ENCODE assay signal across 20 cellular contexts in genomic region chr14:101465795-101466448, GRCh38.
DNase-seq lines count a peak whose midpoint lies in the region; ATAC-seq, FAIRE-seq and TF ChIP-seq lines count a peak whose summit lies in the region.
"Had no signal": no experiment of that assay in that cellular context is flagged by ENCODE, and none has a peak within 500 bp of the region (broad histone marks: within the 10 kb centered on the region; RNA-seq: fewer than 3 reads in every experiment).

No MANE protein-coding gene starts in this region.

- no peaks in the 10 kb centered on the region for H3K36me3 ChIP-seq in right atrium auricular region
- no peaks in the 10 kb centered on the region for H3K36me3 ChIP-seq in kidney (ENCODE audit: control insufficient read depth in 1 of 2, insufficient read depth in 2 of 2, low read length in 2 of 2)
- H3K36me3 ChIP-seq: BLaER1 treated with 17β-estradiol and CSF1 and Interleukin-3, amounts not matched to agents 10 nM and 100 nM; SJCRH30 had no signal

- no peaks in the 10 kb centered on the region for H3K4me1 ChIP-seq in right atrium auricular region
- no peaks in the 10 kb centered on the region for H3K4me1 ChIP-seq in right cardiac atrium (ENCODE audit: control insufficient read depth, insufficient read depth, low read length)
- H3K4me1 ChIP-seq in kidney (ENCODE audit: control insufficient read depth in 1 of 2, insufficient read depth in 1 of 2, low read depth in 1 of 2, low read length in 2 of 2) = no peaks in the 10 kb centered on the region
- H3K4me1 ChIP-seq: SJCRH30 had no signal

- peaks cover 21% of the 10 kb centered on the region for H3K27me3 Mint-ChIP-seq in progenitor cell of endocrine pancreas

- FAIRE-seq in kidney (lab: Jason Lieb, UNC) = no peak
- FAIRE-seq: D721Med, GM12892, GM18507, H54 had no signal

- H3K9me3 Mint-ChIP-seq in progenitor cell of endocrine pancreas (ENCODE audit: low read depth) = no peaks in the 10 kb centered on the region
- H3K9me3 Mint-ChIP-seq: CD8-positive, alpha-beta T cell; HFFc6 had no signal

- H3K4me3 Mint-ChIP-seq in progenitor cell of endocrine pancreas (ENCODE audit: low read depth) = no peak overlapping the region
- H3K4me3 Mint-ChIP-seq: CD8-positive, alpha-beta T cell; HFFc6 had no signal

- H3K27me3 ChIP-seq in right atrium auricular region = no peaks in the 10 kb centered on the region
- H3K27me3 ChIP-seq in right cardiac atrium (ENCODE audit: control insufficient read depth, insufficient read depth) = no peaks in the 10 kb centered on the region

- H3K9me3 ChIP-seq in right atrium auricular region = no peaks in the 10 kb centered on the region
- H3K9me3 ChIP-seq in right cardiac atrium (ENCODE audit: control insufficient read depth, low read length) = no peaks in the 10 kb centered on the region
- no peaks in the 10 kb centered on the region for H3K9me3 ChIP-seq in kidney (ENCODE audit: control insufficient read depth in 1 of 2, low read length in 2 of 2)
- H3K9me3 ChIP-seq: BLaER1 treated with 17β-estradiol and CSF1 and Interleukin-3, amounts not matched to agents 10 nM and 100 nM; SJCRH30 had no signal

- intact Hi-C loops in right cardiac atrium (cut with DNase I) = no loop called here
- intact Hi-C loops in kidney (cut with DNase I) = no loop called here

- H3K4me3 ChIP-seq in right atrium auricular region (no peak overlapping the region), right cardiac atrium (ENCODE audit: low read length) (no peak overlapping the region), kidney (ENCODE audit: low read length in 2 of 2) (no peak overlapping the region)
- H3K4me3 ChIP-seq: BLaER1 treated with 17β-estradiol and CSF1 and Interleukin-3, amounts not matched to agents 10 nM and 100 nM; PC-9; SJCRH30 had no signal

- H3K9ac ChIP-seq in kidney (ENCODE audit: low read length in 2 of 2) = no peak overlapping the region
- H3K9ac ChIP-seq: BLaER1 treated with 17β-estradiol and CSF1 and Interleukin-3, amounts not matched to agents 10 nM and 100 nM had no signal

- peaks cover 7% of the 10 kb centered on the region for H3K4me1 Mint-ChIP-seq in progenitor cell of endocrine pancreas (ENCODE audit: low read depth)

- 81% methylated on average over 9 of the region's 9 CpGs for WGBS in right cardiac atrium

- no peak overlapping the region for H3K27ac Mint-ChIP-seq in progenitor cell of endocrine pancreas
- H3K27ac Mint-ChIP-seq: CD8-positive, alpha-beta T cell; HFFc6 had no signal

- no peak for TF ChIP-seq CTCF in right atrium auricular region (IDR thresholded peaks at IDR 0.05)
- TF ChIP-seq CTCF in kidney (IDR thresholded peaks at IDR 0.05; ENCODE audit: borderline replicate concordance, extremely low read depth, insufficient read depth) = no peak
- TF ChIP-seq CTCF in progenitor cell of endocrine pancreas (IDR thresholded peaks at IDR 0.05; ENCODE audit: unreplicated experiment) = no peak

- H3K27ac ChIP-seq in right atrium auricular region (no peak overlapping the region), right cardiac atrium (ENCODE audit: low read length) (no peak overlapping the region), kidney (ENCODE audit: low read depth in 2 of 2, low read length in 2 of 2) (no peak overlapping the region)
- H3K27ac ChIP-seq: BLaER1 treated with 17β-estradiol and CSF1 and Interleukin-3, amounts not matched to agents 10 nM and 100 nM; PC-9; SJCRH30 had no signal

- peak; percentile 46 for DNase-seq in right atrium auricular region (ENCODE audit: low spot score)
- DNase-seq in right cardiac atrium = no peak
- DNase-seq in kidney = peak; percentile 43
- peak; percentile 6 for DNase-seq in progenitor cell of endocrine pancreas (ENCODE audit: low spot score, unreplicated experiment)
- DNase-seq in NCI-H524 treated with DMSO at 0.1 percent for 48 hours (lab: John Stamatoyannopoulos, UW) = no peak
- DNase-seq in NCI-H748 (lab: John Stamatoyannopoulos, UW; ENCODE audit: unreplicated experiment) = no peak
- no peak for DNase-seq in T-helper 9 cell
- DNase-seq: HFFc6, KG1, NCI-H187 treated with DMSO at 0.1 percent for 48 hours, NCI-H226, NCI-H524, PC-9, SJCRH30 had no signal

- H3K36me3 Mint-ChIP-seq in progenitor cell of endocrine pancreas (ENCODE audit: insufficient read depth) = no peaks in the 10 kb centered on the region
- H3K36me3 Mint-ChIP-seq: CD8-positive, alpha-beta T cell had no signal

- no peak for ATAC-seq in right cardiac atrium
- ATAC-seq: CD8-positive, alpha-beta T cell had no signal

Comparison
In these comparisons a context has a peak if more than half of its experiments do, and no peak if none do; other contexts are left out.
1. DNase-seq: peak in right atrium auricular region (single experiment), kidney (single experiment) and progenitor cell of endocrine pancreas (single experiment); none in right cardiac atrium (0 of 3), NCI-H524 treated with DMSO at 0.1 percent for 48 hours (single experiment), NCI-H748 (single experiment) and T-helper 9 cell (single experiment).